Comparison of ENCODE assay signal across 1 cellular context in the genomic region with DNA sequence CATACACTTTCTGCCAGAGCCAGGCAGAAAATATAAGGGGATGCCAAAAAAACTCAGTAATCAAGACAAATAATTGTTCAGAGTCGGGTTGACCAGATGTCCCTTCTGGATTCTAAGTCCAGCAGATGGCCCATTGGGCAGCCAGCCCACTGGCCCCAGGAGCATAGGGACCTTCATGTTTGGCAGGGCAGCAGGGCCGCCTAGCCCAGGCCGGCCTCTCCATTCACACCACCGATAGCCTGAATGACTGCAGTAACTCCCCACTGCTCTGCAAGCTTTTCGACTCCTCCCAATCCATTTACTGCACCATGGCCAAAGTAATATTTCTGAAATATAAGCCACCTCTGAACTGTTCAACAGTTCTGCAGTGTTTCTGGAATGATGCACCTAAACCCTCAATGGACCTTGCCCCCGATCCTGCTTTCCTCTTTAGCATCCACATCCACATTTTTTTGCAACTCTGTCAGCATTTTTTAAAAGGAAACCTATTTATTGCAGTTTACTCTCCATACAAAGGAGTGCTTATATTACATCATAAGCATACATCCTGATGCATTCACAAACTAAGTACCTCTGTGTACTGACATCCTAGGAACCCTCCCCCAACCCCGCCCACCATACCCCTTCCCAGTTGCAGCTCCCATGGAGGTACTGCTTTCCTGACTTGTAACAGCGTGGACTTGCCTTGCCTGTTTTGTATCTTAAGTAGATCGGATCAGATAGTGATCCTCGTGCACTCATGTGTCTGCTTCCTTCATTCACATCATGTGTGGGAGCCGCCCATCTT.
TF ChIP-seq lines count a peak whose summit lies in the region.

No MANE protein-coding gene starts in this region.

TF ChIP-seq in HepG2, 621 proteins besides CTCF, POLR2A, EP300 and RAD21 (continued from another document and continues in another):
- TF ChIP-seq, protein P1, sequence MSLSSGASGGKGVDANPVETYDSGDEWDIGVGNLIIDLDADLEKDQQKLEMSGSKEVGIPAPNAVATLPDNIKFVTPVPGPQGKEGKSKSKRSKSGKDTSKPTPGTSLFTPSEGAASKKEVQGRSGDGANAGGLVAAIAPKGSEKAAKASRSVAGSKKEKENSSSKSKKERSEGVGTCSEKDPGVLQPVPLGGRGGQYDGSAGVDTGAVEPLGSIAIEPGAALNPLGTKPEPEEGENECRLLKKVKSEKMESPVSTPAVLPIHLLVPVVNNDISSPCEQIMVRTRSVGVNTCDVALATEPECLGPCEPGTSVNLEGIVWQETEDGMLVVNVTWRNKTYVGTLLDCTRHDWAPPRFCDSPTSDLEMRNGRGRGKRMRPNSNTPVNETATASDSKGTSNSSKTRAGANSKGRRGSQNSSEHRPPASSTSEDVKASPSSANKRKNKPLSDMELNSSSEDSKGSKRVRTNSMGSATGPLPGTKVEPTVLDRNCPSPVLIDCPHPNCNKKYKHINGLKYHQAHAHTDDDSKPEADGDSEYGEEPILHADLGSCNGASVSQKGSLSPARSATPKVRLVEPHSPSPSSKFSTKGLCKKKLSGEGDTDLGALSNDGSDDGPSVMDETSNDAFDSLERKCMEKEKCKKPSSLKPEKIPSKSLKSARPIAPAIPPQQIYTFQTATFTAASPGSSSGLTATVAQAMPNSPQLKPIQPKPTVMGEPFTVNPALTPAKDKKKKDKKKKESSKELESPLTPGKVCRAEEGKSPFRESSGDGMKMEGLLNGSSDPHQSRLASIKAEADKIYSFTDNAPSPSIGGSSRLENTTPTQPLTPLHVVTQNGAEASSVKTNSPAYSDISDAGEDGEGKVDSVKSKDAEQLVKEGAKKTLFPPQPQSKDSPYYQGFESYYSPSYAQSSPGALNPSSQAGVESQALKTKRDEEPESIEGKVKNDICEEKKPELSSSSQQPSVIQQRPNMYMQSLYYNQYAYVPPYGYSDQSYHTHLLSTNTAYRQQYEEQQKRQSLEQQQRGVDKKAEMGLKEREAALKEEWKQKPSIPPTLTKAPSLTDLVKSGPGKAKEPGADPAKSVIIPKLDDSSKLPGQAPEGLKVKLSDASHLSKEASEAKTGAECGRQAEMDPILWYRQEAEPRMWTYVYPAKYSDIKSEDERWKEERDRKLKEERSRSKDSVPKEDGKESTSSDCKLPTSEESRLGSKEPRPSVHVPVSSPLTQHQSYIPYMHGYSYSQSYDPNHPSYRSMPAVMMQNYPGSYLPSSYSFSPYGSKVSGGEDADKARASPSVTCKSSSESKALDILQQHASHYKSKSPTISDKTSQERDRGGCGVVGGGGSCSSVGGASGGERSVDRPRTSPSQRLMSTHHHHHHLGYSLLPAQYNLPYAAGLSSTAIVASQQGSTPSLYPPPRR (CRISPR knock-in tag; IDR thresholded peaks at IDR 0.05; ENCODE audit: borderline replicate concordance), result 0 out of 2 replicates have a peak, but pooled peaks have one; percentile 33
- peak; percentile 97 for TF ChIP-seq RCOR2 (CRISPR knock-in tag; IDR thresholded peaks at IDR 0.05)
- TF ChIP-seq, protein P2, sequence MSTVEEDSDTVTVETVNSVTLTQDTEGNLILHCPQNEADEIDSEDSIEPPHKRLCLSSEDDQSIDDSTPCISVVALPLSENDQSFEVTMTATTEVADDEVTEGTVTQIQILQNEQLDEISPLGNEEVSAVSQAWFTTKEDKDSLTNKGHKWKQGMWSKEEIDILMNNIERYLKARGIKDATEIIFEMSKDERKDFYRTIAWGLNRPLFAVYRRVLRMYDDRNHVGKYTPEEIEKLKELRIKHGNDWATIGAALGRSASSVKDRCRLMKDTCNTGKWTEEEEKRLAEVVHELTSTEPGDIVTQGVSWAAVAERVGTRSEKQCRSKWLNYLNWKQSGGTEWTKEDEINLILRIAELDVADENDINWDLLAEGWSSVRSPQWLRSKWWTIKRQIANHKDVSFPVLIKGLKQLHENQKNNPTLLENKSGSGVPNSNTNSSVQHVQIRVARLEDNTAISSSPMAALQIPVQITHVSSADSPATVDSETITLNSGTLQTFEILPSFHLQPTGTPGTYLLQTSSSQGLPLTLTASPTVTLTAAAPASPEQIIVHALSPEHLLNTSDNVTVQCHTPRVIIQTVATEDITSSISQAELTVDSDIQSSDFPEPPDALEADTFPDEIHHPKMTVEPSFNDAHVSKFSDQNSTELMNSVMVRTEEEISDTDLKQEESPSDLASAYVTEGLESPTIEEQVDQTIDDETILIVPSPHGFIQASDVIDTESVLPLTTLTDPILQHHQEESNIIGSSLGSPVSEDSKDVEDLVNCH (CRISPR knock-in tag; IDR thresholded peaks at IDR 0.05), result no peak
- no peak; the same call in 1 of the 2 replicates for TF ChIP-seq ZNF670 (CRISPR knock-in tag; IDR thresholded peaks at IDR 0.05; ENCODE audit: borderline replicate concordance)
- TF ChIP-seq SMARCC2 (IDR thresholded peaks at IDR 0.05), result no peak
- TF ChIP-seq ZEB1 (IDR thresholded peaks at IDR 0.05; ENCODE audit: insufficient replicate concordance, low read depth), result no peak
- no peak for TF ChIP-seq ZNF776 (CRISPR knock-in tag; IDR thresholded peaks at IDR 0.05)
- TF ChIP-seq ZNF616 (CRISPR knock-in tag; IDR thresholded peaks at IDR 0.05; ENCODE audit: low read depth), result no peak
- TF ChIP-seq SYNCRIP (IDR thresholded peaks at IDR 0.05; ENCODE audit: insufficient read depth, low read depth, low read length), result no peak
- no peak for TF ChIP-seq ZNF431 (CRISPR knock-in tag; IDR thresholded peaks at IDR 0.05; ENCODE audit: borderline replicate concordance, low read depth)
- TF ChIP-seq, protein P3, sequence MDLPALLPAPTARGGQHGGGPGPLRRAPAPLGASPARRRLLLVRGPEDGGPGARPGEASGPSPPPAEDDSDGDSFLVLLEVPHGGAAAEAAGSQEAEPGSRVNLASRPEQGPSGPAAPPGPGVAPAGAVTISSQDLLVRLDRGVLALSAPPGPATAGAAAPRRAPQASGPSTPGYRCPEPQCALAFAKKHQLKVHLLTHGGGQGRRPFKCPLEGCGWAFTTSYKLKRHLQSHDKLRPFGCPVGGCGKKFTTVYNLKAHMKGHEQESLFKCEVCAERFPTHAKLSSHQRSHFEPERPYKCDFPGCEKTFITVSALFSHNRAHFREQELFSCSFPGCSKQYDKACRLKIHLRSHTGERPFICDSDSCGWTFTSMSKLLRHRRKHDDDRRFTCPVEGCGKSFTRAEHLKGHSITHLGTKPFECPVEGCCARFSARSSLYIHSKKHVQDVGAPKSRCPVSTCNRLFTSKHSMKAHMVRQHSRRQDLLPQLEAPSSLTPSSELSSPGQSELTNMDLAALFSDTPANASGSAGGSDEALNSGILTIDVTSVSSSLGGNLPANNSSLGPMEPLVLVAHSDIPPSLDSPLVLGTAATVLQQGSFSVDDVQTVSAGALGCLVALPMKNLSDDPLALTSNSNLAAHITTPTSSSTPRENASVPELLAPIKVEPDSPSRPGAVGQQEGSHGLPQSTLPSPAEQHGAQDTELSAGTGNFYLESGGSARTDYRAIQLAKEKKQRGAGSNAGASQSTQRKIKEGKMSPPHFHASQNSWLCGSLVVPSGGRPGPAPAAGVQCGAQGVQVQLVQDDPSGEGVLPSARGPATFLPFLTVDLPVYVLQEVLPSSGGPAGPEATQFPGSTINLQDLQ (CRISPR knock-in tag; IDR thresholded peaks at IDR 0.05), result no peak
- TF ChIP-seq KAT2B (IDR thresholded peaks at IDR 0.05; ENCODE audit: borderline replicate concordance, low read depth, low read length), result no peak
- TF ChIP-seq, protein P4, sequence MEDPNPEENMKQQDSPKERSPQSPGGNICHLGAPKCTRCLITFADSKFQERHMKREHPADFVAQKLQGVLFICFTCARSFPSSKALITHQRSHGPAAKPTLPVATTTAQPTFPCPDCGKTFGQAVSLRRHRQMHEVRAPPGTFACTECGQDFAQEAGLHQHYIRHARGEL (CRISPR knock-in tag; IDR thresholded peaks at IDR 0.05), result no peak
- TF ChIP-seq ZNF780A (CRISPR knock-in tag; IDR thresholded peaks at IDR 0.05), result no peak
- TF ChIP-seq, protein P5, sequence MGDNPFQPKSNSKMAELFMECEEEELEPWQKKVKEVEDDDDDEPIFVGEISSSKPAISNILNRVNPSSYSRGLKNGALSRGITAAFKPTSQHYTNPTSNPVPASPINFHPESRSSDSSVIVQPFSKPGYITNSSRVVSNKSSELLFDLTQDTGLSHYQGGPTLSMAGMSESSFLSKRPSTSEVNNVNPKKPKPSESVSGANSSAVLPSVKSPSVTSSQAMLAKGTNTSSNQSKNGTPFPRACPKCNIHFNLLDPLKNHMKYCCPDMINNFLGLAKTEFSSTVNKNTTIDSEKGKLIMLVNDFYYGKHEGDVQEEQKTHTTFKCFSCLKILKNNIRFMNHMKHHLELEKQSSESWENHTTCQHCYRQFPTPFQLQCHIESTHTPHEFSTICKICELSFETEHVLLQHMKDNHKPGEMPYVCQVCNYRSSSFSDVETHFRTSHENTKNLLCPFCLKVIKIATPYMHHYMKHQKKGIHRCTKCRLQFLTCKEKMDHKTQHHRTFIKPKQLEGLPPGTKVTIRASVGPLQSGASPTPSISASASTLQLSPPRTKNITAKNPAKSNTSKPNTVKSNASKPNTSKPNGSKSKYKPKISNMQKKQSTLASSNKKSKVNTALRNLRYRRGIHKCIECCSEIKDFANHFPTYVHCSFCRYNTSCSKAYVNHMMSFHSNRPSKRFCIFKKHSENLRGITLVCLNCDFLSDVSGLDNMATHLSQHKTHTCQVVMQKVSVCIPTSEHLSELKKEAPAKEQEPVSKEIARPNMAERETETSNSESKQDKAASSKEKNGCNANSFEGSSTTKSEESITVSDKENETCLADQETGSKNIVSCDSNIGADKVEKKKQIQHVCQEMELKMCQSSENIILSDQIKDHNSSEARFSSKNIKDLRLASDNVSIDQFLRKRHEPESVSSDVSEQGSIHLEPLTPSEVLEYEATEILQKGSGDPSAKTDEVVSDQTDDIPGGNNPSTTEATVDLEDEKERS (CRISPR knock-in tag; IDR thresholded peaks at IDR 0.05), result no peak
- TF ChIP-seq ZNF891 (CRISPR knock-in tag; IDR thresholded peaks at IDR 0.05), result no peak
- no peak for TF ChIP-seq ZNF337 (CRISPR knock-in tag; IDR thresholded peaks at IDR 0.05; ENCODE audit: borderline replicate concordance, low read depth)
- TF ChIP-seq ZSCAN25 (CRISPR knock-in tag; IDR thresholded peaks at IDR 0.05), result no peak
- no peak for TF ChIP-seq ZNF496 (CRISPR knock-in tag; IDR thresholded peaks at IDR 0.05; ENCODE audit: insufficient replicate concordance)
- TF ChIP-seq NFKBIZ (CRISPR knock-in tag; IDR thresholded peaks at IDR 0.05), result peak; percentile 71
- TF ChIP-seq, protein P6, sequence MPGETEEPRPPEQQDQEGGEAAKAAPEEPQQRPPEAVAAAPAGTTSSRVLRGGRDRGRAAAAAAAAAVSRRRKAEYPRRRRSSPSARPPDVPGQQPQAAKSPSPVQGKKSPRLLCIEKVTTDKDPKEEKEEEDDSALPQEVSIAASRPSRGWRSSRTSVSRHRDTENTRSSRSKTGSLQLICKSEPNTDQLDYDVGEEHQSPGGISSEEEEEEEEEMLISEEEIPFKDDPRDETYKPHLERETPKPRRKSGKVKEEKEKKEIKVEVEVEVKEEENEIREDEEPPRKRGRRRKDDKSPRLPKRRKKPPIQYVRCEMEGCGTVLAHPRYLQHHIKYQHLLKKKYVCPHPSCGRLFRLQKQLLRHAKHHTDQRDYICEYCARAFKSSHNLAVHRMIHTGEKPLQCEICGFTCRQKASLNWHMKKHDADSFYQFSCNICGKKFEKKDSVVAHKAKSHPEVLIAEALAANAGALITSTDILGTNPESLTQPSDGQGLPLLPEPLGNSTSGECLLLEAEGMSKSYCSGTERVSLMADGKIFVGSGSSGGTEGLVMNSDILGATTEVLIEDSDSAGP (CRISPR knock-in tag; IDR thresholded peaks at IDR 0.05; ENCODE audit: borderline replicate concordance), result no peak; the same call in 1 of the 2 replicates
- TF ChIP-seq GABPB1 (CRISPR knock-in tag; IDR thresholded peaks at IDR 0.05), result no peak
- no peak for TF ChIP-seq YY1 (IDR thresholded peaks at IDR 0.05; ENCODE audit: insufficient read depth, insufficient replicate concordance, low read depth, low read length)
- TF ChIP-seq, protein P7, sequence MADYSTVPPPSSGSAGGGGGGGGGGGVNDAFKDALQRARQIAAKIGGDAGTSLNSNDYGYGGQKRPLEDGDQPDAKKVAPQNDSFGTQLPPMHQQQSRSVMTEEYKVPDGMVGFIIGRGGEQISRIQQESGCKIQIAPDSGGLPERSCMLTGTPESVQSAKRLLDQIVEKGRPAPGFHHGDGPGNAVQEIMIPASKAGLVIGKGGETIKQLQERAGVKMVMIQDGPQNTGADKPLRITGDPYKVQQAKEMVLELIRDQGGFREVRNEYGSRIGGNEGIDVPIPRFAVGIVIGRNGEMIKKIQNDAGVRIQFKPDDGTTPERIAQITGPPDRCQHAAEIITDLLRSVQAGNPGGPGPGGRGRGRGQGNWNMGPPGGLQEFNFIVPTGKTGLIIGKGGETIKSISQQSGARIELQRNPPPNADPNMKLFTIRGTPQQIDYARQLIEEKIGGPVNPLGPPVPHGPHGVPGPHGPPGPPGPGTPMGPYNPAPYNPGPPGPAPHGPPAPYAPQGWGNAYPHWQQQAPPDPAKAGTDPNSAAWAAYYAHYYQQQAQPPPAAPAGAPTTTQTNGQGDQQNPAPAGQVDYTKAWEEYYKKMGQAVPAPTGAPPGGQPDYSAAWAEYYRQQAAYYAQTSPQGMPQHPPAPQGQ (CRISPR knock-in tag; IDR thresholded peaks at IDR 0.05; ENCODE audit: borderline replicate concordance), result no peak
- TF ChIP-seq, protein P8, sequence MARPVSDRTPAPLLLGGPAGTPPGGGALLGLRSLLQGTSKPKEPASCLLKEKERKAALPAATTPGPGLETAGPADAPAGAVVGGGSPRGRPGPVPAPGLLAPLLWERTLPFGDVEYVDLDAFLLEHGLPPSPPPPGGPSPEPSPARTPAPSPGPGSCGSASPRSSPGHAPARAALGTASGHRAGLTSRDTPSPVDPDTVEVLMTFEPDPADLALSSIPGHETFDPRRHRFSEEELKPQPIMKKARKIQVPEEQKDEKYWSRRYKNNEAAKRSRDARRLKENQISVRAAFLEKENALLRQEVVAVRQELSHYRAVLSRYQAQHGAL (CRISPR knock-in tag; IDR thresholded peaks at IDR 0.05; ENCODE audit: not compliant biosample characterization), result no peak
- TF ChIP-seq, protein P9, sequence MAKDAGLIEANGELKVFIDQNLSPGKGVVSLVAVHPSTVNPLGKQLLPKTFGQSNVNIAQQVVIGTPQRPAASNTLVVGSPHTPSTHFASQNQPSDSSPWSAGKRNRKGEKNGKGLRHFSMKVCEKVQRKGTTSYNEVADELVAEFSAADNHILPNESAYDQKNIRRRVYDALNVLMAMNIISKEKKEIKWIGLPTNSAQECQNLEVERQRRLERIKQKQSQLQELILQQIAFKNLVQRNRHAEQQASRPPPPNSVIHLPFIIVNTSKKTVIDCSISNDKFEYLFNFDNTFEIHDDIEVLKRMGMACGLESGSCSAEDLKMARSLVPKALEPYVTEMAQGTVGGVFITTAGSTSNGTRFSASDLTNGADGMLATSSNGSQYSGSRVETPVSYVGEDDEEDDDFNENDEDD (CRISPR knock-in tag; IDR thresholded peaks at IDR 0.05; ENCODE audit: borderline replicate concordance), result no peak; the same call in 1 of the 2 replicates
- TF ChIP-seq U2AF2 (IDR thresholded peaks at IDR 0.05; ENCODE audit: low read depth, low read length), result no peak
